Comparison of ENCODE assay signal across 1 cellular context in genomic region chr1:2134604-2135307, GRCh38.
TF ChIP-seq lines count a peak whose summit lies in the region.

No MANE protein-coding gene starts in this region.

TF ChIP-seq in HepG2, 621 proteins besides CTCF, POLR2A, EP300 and RAD21 (continued from another document and continues in another):
- TF ChIP-seq HMG20B (CRISPR knock-in tag; conservative IDR thresholded peaks at IDR 0.05) (peak; percentile 80), MAX (IDR thresholded peaks at IDR 0.05) (peak; percentile 84), TMF1 (CRISPR knock-in tag; IDR thresholded peaks at IDR 0.05; ENCODE audit: low read depth) (no peak), ZNF878 (CRISPR knock-in tag; IDR thresholded peaks at IDR 0.05) (peak; percentile 75; the same call in 1 of the 2 replicates), KLF13 (CRISPR knock-in tag; IDR thresholded peaks at IDR 0.05) (no peak), KDM6A (CRISPR knock-in tag; IDR thresholded peaks at IDR 0.05; ENCODE audit: low read depth) (no peak), ZZZ3 (CRISPR knock-in tag; IDR thresholded peaks at IDR 0.05; ENCODE audit: borderline replicate concordance) (peak; percentile 47; the same call in 1 of the 2 replicates), CENPBD1 (CRISPR knock-in tag; IDR thresholded peaks at IDR 0.05; ENCODE audit: borderline replicate concordance, low read depth) (no peak), XRCC5 (optimal IDR thresholded peaks at IDR 0.05; ENCODE audit: low read length) (peak; percentile 54), SMC3 (IDR thresholded peaks at IDR 0.05; ENCODE audit: low read length) (no peak), ZNF10 (CRISPR knock-in tag; IDR thresholded peaks at IDR 0.05; ENCODE audit: borderline replicate concordance, low read depth) (no peak), ZBED4 (CRISPR knock-in tag; IDR thresholded peaks at IDR 0.05; ENCODE audit: borderline replicate concordance) (peak; percentile 86; the same call in 1 of the 2 replicates), ZBTB14 (CRISPR knock-in tag; IDR thresholded peaks at IDR 0.05) (no peak), NCOA5 (CRISPR knock-in tag; IDR thresholded peaks at IDR 0.05) (no peak), MIER2 (CRISPR knock-in tag; IDR thresholded peaks at IDR 0.05) (no peak), SNAPC5 (CRISPR knock-in tag; IDR thresholded peaks at IDR 0.05; ENCODE audit: borderline replicate concordance) (peak; percentile 56; the same call in 1 of the 2 replicates), TARDBP (CRISPR knock-in tag; IDR thresholded peaks at IDR 0.05) (peak; percentile 92), ZNF432 (CRISPR knock-in tag; IDR thresholded peaks at IDR 0.05; ENCODE audit: borderline replicate concordance) (no peak), ZNF605 (CRISPR knock-in tag; IDR thresholded peaks at IDR 0.05) (no peak), SRSF4 (IDR thresholded peaks at IDR 0.05; ENCODE audit: low read depth, low read length, poor library complexity, severe bottlenecking) (no peak), ZNF790 (CRISPR knock-in tag; IDR thresholded peaks at IDR 0.05; ENCODE audit: borderline replicate concordance) (0 out of 2 replicates have a peak, but pooled peaks have one; percentile 77), ZNF737 (CRISPR knock-in tag; IDR thresholded peaks at IDR 0.05; ENCODE audit: borderline replicate concordance) (no peak), SMAD1 (CRISPR knock-in tag; IDR thresholded peaks at IDR 0.05; ENCODE audit: borderline replicate concordance, low read depth) (peak; percentile 76; the same call in 1 of the 2 replicates), ZNF75D (CRISPR knock-in tag; IDR thresholded peaks at IDR 0.05; ENCODE audit: borderline replicate concordance) (no peak), MEIS2 (CRISPR knock-in tag; IDR thresholded peaks at IDR 0.05) (0 out of 2 replicates have a peak, but pooled peaks have one; percentile 43), ATF2 (CRISPR knock-in tag; IDR thresholded peaks at IDR 0.05) (no peak; the same call in 1 of the 2 replicates), MXD4 (CRISPR knock-in tag; IDR thresholded peaks at IDR 0.05) (no peak; the same call in 1 of the 2 replicates), ZNF674 (CRISPR knock-in tag; IDR thresholded peaks at IDR 0.05; ENCODE audit: low read depth) (no peak), ZNF644 (CRISPR knock-in tag; IDR thresholded peaks at IDR 0.05; ENCODE audit: low read depth) (no peak), MYNN (CRISPR knock-in tag; IDR thresholded peaks at IDR 0.05; ENCODE audit: low read depth) (peak; percentile 42; the same call in 1 of the 2 replicates), ZNF33B (CRISPR knock-in tag; IDR thresholded peaks at IDR 0.05) (no peak), ZNF841 (CRISPR knock-in tag; IDR thresholded peaks at IDR 0.05; ENCODE audit: borderline replicate concordance) (no peak), SAP130 (CRISPR knock-in tag; IDR thresholded peaks at IDR 0.05; ENCODE audit: low read depth) (peak; percentile 94), ZNF280B (CRISPR knock-in tag; IDR thresholded peaks at IDR 0.05; ENCODE audit: borderline replicate concordance) (peak; percentile 46; the same call in 1 of the 2 replicates), ZNF616 (CRISPR knock-in tag; IDR thresholded peaks at IDR 0.05; ENCODE audit: low read depth) (no peak), HNF1B (CRISPR knock-in tag; IDR thresholded peaks at IDR 0.05) (no peak; the same call in 1 of the 2 replicates), RBM22 (optimal IDR thresholded peaks at IDR 0.05; ENCODE audit: low read length) (no peak), GABPB1 (CRISPR knock-in tag; IDR thresholded peaks at IDR 0.05) (peak; percentile 69), GABPA (IDR thresholded peaks at IDR 0.05; ENCODE audit: low read depth, low read length) (no peak), GABPA (CRISPR knock-in tag; IDR thresholded peaks at IDR 0.05; ENCODE audit: low read depth) (no peak), ZBTB49 (CRISPR knock-in tag; IDR thresholded peaks at IDR 0.05; ENCODE audit: borderline replicate concordance) (peak; percentile 77; the same call in 1 of the 2 replicates), GLI4 (CRISPR knock-in tag; IDR thresholded peaks at IDR 0.05; ENCODE audit: borderline replicate concordance) (no peak), NONO (IDR thresholded peaks at IDR 0.05) (no peak), NONO (CRISPR knock-in tag; conservative IDR thresholded peaks at IDR 0.05) (peak; percentile 52; the same call in 1 of the 2 replicates), JUN (CRISPR knock-in tag; IDR thresholded peaks at IDR 0.05) (0 out of 2 replicates have a peak, but pooled peaks have one; percentile 31), ZC3H4 (CRISPR knock-in tag; IDR thresholded peaks at IDR 0.05; ENCODE audit: borderline replicate concordance) (no peak; the same call in 1 of the 2 replicates), PPARG (CRISPR knock-in tag; conservative IDR thresholded peaks at IDR 0.05) (no peak; the same call in 1 of the 2 replicates), SIX1 (CRISPR knock-in tag; IDR thresholded peaks at IDR 0.05; ENCODE audit: borderline replicate concordance) (peak; percentile 34; the same call in 1 of the 2 replicates), HDAC2 (CRISPR knock-in tag; IDR thresholded peaks at IDR 0.05) (0 out of 2 replicates have a peak, but pooled peaks have one; percentile 55), RARA (CRISPR knock-in tag; IDR thresholded peaks at IDR 0.05) (peak; percentile 51), MAFF (IDR thresholded peaks at IDR 0.05; ENCODE audit: low read depth, low read length) (no peak), RXRB (CRISPR knock-in tag; IDR thresholded peaks at IDR 0.05; ENCODE audit: borderline replicate concordance) (peak; percentile 73), SRY (CRISPR knock-in tag; IDR thresholded peaks at IDR 0.05) (0 out of 2 replicates have a peak, but pooled peaks have one; percentile 7), ZNF260 (CRISPR knock-in tag; IDR thresholded peaks at IDR 0.05; ENCODE audit: borderline replicate concordance, low read depth) (no peak), ZXDC (CRISPR knock-in tag; IDR thresholded peaks at IDR 0.05) (no peak), ZNF879 (CRISPR knock-in tag; IDR thresholded peaks at IDR 0.05) (peak; percentile 91), EED (CRISPR knock-in tag; IDR thresholded peaks at IDR 0.05) (peak; percentile 18; the same call in 1 of the 2 replicates)
